ENCODE assay signal across 2 cellular contexts in the genomic region with DNA sequence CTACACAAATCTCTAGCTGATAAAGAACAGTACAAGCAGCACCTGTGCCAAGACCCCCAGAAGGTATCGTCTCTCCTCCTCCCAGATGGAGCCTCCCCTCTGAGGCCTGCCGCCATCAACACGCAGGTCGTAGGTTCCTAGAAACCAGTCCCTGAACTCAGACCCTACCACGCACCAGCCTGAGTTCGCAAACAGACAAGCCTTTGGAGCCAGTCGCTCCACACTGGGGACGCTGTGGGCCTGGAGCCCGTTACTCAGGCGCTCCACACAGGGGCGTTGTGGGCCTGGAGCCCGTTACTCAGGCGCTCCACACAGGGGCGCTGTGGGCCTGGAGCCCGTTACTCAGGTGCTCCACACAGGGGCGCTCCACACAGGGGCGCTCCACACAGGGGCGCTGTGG.
A peak's percentile ranks its signal among the peaks of the same experiment; 100 is the strongest.
TF ChIP-seq lines count a peak whose summit lies in the region.

No MANE protein-coding gene starts in this region.

TF ChIP-seq in HepG2, 621 proteins besides CTCF, POLR2A, EP300 and RAD21:
- TF ChIP-seq, protein P1, sequence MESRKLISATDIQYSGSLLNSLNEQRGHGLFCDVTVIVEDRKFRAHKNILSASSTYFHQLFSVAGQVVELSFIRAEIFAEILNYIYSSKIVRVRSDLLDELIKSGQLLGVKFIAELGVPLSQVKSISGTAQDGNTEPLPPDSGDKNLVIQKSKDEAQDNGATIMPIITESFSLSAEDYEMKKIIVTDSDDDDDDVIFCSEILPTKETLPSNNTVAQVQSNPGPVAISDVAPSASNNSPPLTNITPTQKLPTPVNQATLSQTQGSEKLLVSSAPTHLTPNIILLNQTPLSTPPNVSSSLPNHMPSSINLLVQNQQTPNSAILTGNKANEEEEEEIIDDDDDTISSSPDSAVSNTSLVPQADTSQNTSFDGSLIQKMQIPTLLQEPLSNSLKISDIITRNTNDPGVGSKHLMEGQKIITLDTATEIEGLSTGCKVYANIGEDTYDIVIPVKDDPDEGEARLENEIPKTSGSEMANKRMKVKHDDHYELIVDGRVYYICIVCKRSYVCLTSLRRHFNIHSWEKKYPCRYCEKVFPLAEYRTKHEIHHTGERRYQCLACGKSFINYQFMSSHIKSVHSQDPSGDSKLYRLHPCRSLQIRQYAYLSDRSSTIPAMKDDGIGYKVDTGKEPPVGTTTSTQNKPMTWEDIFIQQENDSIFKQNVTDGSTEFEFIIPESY (CRISPR knock-in tag; IDR thresholded peaks at IDR 0.05), result 0 out of 2 replicates have a peak, but pooled peaks have one; percentile 30
- TF ChIP-seq, protein P2, sequence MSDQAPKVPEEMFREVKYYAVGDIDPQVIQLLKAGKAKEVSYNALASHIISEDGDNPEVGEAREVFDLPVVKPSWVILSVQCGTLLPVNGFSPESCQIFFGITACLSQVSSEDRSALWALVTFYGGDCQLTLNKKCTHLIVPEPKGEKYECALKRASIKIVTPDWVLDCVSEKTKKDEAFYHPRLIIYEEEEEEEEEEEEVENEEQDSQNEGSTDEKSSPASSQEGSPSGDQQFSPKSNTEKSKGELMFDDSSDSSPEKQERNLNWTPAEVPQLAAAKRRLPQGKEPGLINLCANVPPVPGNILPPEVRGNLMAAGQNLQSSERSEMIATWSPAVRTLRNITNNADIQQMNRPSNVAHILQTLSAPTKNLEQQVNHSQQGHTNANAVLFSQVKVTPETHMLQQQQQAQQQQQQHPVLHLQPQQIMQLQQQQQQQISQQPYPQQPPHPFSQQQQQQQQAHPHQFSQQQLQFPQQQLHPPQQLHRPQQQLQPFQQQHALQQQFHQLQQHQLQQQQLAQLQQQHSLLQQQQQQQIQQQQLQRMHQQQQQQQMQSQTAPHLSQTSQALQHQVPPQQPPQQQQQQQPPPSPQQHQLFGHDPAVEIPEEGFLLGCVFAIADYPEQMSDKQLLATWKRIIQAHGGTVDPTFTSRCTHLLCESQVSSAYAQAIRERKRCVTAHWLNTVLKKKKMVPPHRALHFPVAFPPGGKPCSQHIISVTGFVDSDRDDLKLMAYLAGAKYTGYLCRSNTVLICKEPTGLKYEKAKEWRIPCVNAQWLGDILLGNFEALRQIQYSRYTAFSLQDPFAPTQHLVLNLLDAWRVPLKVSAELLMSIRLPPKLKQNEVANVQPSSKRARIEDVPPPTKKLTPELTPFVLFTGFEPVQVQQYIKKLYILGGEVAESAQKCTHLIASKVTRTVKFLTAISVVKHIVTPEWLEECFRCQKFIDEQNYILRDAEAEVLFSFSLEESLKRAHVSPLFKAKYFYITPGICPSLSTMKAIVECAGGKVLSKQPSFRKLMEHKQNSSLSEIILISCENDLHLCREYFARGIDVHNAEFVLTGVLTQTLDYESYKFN (CRISPR knock-in tag; conservative IDR thresholded peaks at IDR 0.05), result no peak

TF ChIP-seq in H1, 55 proteins besides CTCF, POLR2A, EP300 and RAD21:
- TF ChIP-seq SP2 (IDR thresholded peaks at IDR 0.05; ENCODE audit: low read length), result no peak
- TF ChIP-seq SRF (IDR thresholded peaks at IDR 0.05; ENCODE audit: low read depth, low read length), result no peak
- TF ChIP-seq RNF2 (IDR thresholded peaks at IDR 0.05; ENCODE audit: borderline replicate concordance, low read depth, low read length, missing control alignments, poor library complexity, severe bottlenecking), result no peak
- TF ChIP-seq FOSL1 (IDR thresholded peaks at IDR 0.05; ENCODE audit: insufficient read depth, low read depth, low read length), result no peak
- TF ChIP-seq, protein P3, sequence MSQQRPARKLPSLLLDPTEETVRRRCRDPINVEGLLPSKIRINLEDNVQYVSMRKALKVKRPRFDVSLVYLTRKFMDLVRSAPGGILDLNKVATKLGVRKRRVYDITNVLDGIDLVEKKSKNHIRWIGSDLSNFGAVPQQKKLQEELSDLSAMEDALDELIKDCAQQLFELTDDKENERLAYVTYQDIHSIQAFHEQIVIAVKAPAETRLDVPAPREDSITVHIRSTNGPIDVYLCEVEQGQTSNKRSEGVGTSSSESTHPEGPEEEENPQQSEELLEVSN (IDR thresholded peaks at IDR 0.05), result no peak
- no peak for TF ChIP-seq SIN3A (conservative IDR thresholded peaks at IDR 0.05 in 1 of 2, IDR thresholded peaks at IDR 0.05 in 1 of 2; ENCODE audit: low read depth in 1 of 2, low read length in 2 of 2)
- TF ChIP-seq CHD1 (IDR thresholded peaks at IDR 0.05; ENCODE audit: low read depth, low read length), result no peak
- TF ChIP-seq TBP (IDR thresholded peaks at IDR 0.05; ENCODE audit: low read depth, low read length), result no peak
- TF ChIP-seq SP4 (IDR thresholded peaks at IDR 0.05; ENCODE audit: low read length), result no peak
- TF ChIP-seq CEBPB (IDR thresholded peaks at IDR 0.05; ENCODE audit: low read depth, low read length), result no peak
- TF ChIP-seq SIRT6 (IDR thresholded peaks at IDR 0.05; ENCODE audit: low read length), result no peak
- TF ChIP-seq CREB1 (IDR thresholded peaks at IDR 0.05), result no peak
- TF ChIP-seq KDM4A (IDR thresholded peaks at IDR 0.05; ENCODE audit: low read depth, low read length, severe bottlenecking), result no peak
- TF ChIP-seq ASH2L (IDR thresholded peaks at IDR 0.05; ENCODE audit: low read length), result no peak
- TF ChIP-seq, protein P4, sequence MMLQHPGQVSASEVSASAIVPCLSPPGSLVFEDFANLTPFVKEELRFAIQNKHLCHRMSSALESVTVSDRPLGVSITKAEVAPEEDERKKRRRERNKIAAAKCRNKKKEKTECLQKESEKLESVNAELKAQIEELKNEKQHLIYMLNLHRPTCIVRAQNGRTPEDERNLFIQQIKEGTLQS (IDR thresholded peaks at IDR 0.05; ENCODE audit: insufficient read depth, low read depth, low read length), result no peak
